In the genomic region with DNA sequence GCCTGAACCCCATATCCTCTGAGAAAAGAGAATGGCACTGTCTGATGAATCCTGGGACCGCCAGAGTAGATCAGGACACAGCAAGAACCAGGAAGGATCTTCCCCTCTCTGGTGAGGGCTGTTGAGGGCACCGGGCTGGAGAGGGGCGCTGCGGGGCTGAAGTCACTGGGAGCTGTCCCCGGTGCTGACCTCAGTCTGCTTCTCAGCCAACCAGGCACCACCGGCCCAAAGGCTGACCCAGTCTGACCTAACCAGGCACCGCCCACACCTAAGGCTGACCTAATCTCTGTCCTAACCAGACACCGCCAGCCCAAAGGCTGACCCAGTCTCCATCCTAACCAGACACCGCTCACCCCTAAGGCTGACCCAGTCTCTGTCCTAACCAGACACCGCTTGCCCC, we compare ENCODE assay signal across 13 cellular contexts.
DNase-seq lines count a peak whose midpoint lies in the region; ATAC-seq, FAIRE-seq and TF ChIP-seq lines count a peak whose summit lies in the region.
"Had no signal": no experiment of that assay in that cellular context is flagged by ENCODE, and none has a peak within 500 bp of the region (broad histone marks: within the 10 kb centered on the region; RNA-seq: fewer than 3 reads in every experiment).

No MANE protein-coding gene starts in this region.

- H3K9me3 ChIP-seq in adipocyte (ENCODE audit: control insufficient read depth, low read length) (no peaks in the 10 kb centered on the region), liver (ENCODE audit: control insufficient read depth in 4 of 4, low read length in 3 of 4) (no peaks in the 10 kb centered on the region)

- ATAC-seq in HG03565 (IDR thresholded peaks at IDR 0.05; ENCODE audit: unreplicated experiment): no peak
- ATAC-seq: foreskin keratinocyte had no signal

- FAIRE-seq in GM12891 (lab: Jason Lieb, UNC): no peak

- H3K9ac ChIP-seq in adipocyte (ENCODE audit: low read length) (no peak overlapping the region), liver (ENCODE audit: low read depth in 1 of 2, low read length in 2 of 2) (no peak overlapping the region)

- H3K27ac ChIP-seq in liver (ENCODE audit: low read depth in 1 of 2, low read length in 2 of 2): no peak overlapping the region
- H3K27ac ChIP-seq: foreskin keratinocyte, skin epidermis, VCaP had no signal

- WGBS in liver: 23% methylated on average over 10 of the region's 10 CpGs

- H3K4me3 ChIP-seq in adipocyte (ENCODE audit: low read length) (no peak overlapping the region), liver (ENCODE audit: low read depth in 1 of 3, low read length in 3 of 3) (no peak overlapping the region)
- H3K4me3 ChIP-seq: skin epidermis had no signal

- H3K27me3 ChIP-seq in adipocyte (replicated peaks; ENCODE audit: control insufficient read depth, insufficient read depth, low read length) (peaks cover 28% of the 10 kb centered on the region), liver (ENCODE audit: control insufficient read depth in 4 of 4, insufficient read depth in 4 of 4, low read length in 3 of 4) (peaks cover 0 to 3% (median 0%) of the 10 kb centered on the region in 4 donors)
- H3K27me3 ChIP-seq: foreskin keratinocyte had no signal

- TF ChIP-seq POLR2A in GM12891 (IDR thresholded peaks at IDR 0.05; ENCODE audit: low read depth, low read length): no peak

- no peak for TF ChIP-seq CTCF in liver (IDR thresholded peaks at IDR 0.05; ENCODE audit: low read depth, low read length, missing input control)

- H3K4me1 ChIP-seq in adipocyte (ENCODE audit: control insufficient read depth, insufficient read depth, low read length) (no peaks in the 10 kb centered on the region), liver (ENCODE audit: control insufficient read depth in 4 of 4, insufficient read depth in 4 of 4, low read length in 3 of 4) (no peaks in the 10 kb centered on the region)
- H3K4me1 ChIP-seq: foreskin keratinocyte had no signal

- TF ChIP-seq RAD21 in liver (IDR thresholded peaks at IDR 0.05): no peak

- no peaks in the 10 kb centered on the region for H3K36me3 ChIP-seq in adipocyte (ENCODE audit: control insufficient read depth, insufficient read depth, low read length, severe bottlenecking)
- no peaks in the 10 kb centered on the region for H3K36me3 ChIP-seq in liver (ENCODE audit: control insufficient read depth in 4 of 4, insufficient read depth in 3 of 4, low read depth in 1 of 4, low read length in 3 of 4)

- DNase-seq in A172 (ENCODE audit: low spot score): peak; percentile 22
- DNase-seq in HK-2 (ENCODE audit: unreplicated experiment): peak; percentile 32
- DNase-seq in adipocyte (ENCODE audit: low read depth): peak; percentile 11
- DNase-seq in GM12891 (ENCODE audit: insufficient read length, low spot score): no peak
- no peak for DNase-seq in foreskin melanocyte
- DNase-seq in NCI-H187 treated with DMSO at 0.1 percent for 48 hours (lab: John Stamatoyannopoulos, UW): no peak
- DNase-seq: AML-193, foreskin keratinocyte, GF-D8 had no signal

TF ChIP-seq in liver, 16 proteins besides CTCF, POLR2A, EP300 and RAD21:
- TF ChIP-seq, protein P1, sequence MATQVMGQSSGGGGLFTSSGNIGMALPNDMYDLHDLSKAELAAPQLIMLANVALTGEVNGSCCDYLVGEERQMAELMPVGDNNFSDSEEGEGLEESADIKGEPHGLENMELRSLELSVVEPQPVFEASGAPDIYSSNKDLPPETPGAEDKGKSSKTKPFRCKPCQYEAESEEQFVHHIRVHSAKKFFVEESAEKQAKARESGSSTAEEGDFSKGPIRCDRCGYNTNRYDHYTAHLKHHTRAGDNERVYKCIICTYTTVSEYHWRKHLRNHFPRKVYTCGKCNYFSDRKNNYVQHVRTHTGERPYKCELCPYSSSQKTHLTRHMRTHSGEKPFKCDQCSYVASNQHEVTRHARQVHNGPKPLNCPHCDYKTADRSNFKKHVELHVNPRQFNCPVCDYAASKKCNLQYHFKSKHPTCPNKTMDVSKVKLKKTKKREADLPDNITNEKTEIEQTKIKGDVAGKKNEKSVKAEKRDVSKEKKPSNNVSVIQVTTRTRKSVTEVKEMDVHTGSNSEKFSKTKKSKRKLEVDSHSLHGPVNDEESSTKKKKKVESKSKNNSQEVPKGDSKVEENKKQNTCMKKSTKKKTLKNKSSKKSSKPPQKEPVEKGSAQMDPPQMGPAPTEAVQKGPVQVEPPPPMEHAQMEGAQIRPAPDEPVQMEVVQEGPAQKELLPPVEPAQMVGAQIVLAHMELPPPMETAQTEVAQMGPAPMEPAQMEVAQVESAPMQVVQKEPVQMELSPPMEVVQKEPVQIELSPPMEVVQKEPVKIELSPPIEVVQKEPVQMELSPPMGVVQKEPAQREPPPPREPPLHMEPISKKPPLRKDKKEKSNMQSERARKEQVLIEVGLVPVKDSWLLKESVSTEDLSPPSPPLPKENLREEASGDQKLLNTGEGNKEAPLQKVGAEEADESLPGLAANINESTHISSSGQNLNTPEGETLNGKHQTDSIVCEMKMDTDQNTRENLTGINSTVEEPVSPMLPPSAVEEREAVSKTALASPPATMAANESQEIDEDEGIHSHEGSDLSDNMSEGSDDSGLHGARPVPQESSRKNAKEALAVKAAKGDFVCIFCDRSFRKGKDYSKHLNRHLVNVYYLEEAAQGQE (IDR thresholded peaks at IDR 0.05): peak; percentile 94
- no peak for TF ChIP-seq SP1 (IDR thresholded peaks at IDR 0.05)

TF ChIP-seq in GM12891, 5 proteins besides CTCF, POLR2A, EP300 and RAD21:
- no peak for TF ChIP-seq SPI1 (IDR thresholded peaks at IDR 0.05; ENCODE audit: low read depth, low read length)
- TF ChIP-seq POU2F2 (IDR thresholded peaks at IDR 0.05; ENCODE audit: low read depth, low read length): no peak
- TF ChIP-seq PAX5 (IDR thresholded peaks at IDR 0.05; ENCODE audit: insufficient read depth, low read length, severe bottlenecking): no peak
- no peak for TF ChIP-seq TAF1 (IDR thresholded peaks at IDR 0.05; ENCODE audit: low read depth, low read length)
- no peak for TF ChIP-seq POLR2AphosphoS5 (IDR thresholded peaks at IDR 0.05; ENCODE audit: low read depth, low read length)

Comparison
In these comparisons a context has a peak if more than half of its experiments do, and no peak if none do; other contexts are left out.
1. DNase-seq: peak in A172 (single experiment), HK-2 (single experiment) and adipocyte (single experiment); none in GM12891 (single experiment), foreskin melanocyte (single experiment) and NCI-H187 treated with DMSO at 0.1 percent for 48 hours (single experiment).